In genomic region chr14:50943943-50944646, GRCh38 we compare ENCODE assay signal across 8 cellular contexts. TPM values are rescaled to one million over a fixed set of nuclear protein-coding genes. Genes with fewer than 3 reads are reported as not detected.
DNase-seq lines count a peak whose midpoint lies in the region; ATAC-seq and TF ChIP-seq lines count a peak whose summit lies in the region.

Gene PYGL, minus strand, starts transcription at chr14:50944483. Its CDS starts 80 bp downstream, at chr14:50944403.

- peaks cover 35% of the 10 kb centered on the region for H3K27me3 Mint-ChIP-seq in activated naive CD8-positive, alpha-beta T cell treated with anti-CD3 and anti-CD28 coated beads, Interleukin-2, amount 50 U/mL, for 24 hours
- peaks cover 14% of the 10 kb centered on the region for H3K27me3 Mint-ChIP-seq in progenitor cell of endocrine pancreas

- DNase-seq in activated effector memory CD4-positive, alpha-beta T cell treated with anti-CD3 and anti-CD28 coated beads, Interleukin-2, amount 50 U/mL, for 16 hours: peak; percentile 67
- no peak for DNase-seq in activated effector memory CD4-positive, alpha-beta T cell treated with Interleukin-2 at 50 U/mL for 16 hours
- DNase-seq in activated naive CD8-positive, alpha-beta T cell treated with anti-CD3 and anti-CD28 coated beads, Interleukin-2, amount 50 U/mL, for 24 hours: peak; percentile 40
- DNase-seq in left ventricle myocardium superior: peak; percentile 89
- DNase-seq in progenitor cell of endocrine pancreas (ENCODE audit: low spot score, unreplicated experiment): peak; percentile 44

- no peaks in the 10 kb centered on the region for H3K4me1 ChIP-seq in OCI-LY3 (ENCODE audit: low read length)

- TF ChIP-seq CTCF in OCI-LY3 (IDR thresholded peaks at IDR 0.05; ENCODE audit: low read depth, low read length) (no peak), progenitor cell of endocrine pancreas (IDR thresholded peaks at IDR 0.05; ENCODE audit: unreplicated experiment) (peak; percentile 12)

- peaks cover 10% of the 10 kb centered on the region for H3K4me1 Mint-ChIP-seq in activated naive CD8-positive, alpha-beta T cell treated with anti-CD3 and anti-CD28 coated beads, Interleukin-2, amount 50 U/mL, for 24 hours
- H3K4me1 Mint-ChIP-seq in progenitor cell of endocrine pancreas (ENCODE audit: low read depth): peaks cover 12% of the 10 kb centered on the region

- peak within 1 kb of the TSS; percentile 80 for H3K4me3 Mint-ChIP-seq in activated naive CD8-positive, alpha-beta T cell treated with anti-CD3 and anti-CD28 coated beads, Interleukin-2, amount 50 U/mL, for 24 hours
- peak within 1 kb of the TSS; percentile 81 for H3K4me3 Mint-ChIP-seq in progenitor cell of endocrine pancreas (ENCODE audit: low read depth)

- peak within 1 kb of the TSS; percentile 75 for H3K4me3 ChIP-seq in OCI-LY3 (ENCODE audit: low read length)

- intact Hi-C loops in left ventricle myocardium superior (cut with micrococcal nuclease): no loop called here

- ATAC-seq in HG03108 (IDR thresholded peaks at IDR 0.05; ENCODE audit: unreplicated experiment) (peak; percentile 72), left ventricle myocardium superior (peak; percentile 97), GM18505 (IDR thresholded peaks at IDR 0.05; ENCODE audit: unreplicated experiment) (no peak)
- ATAC-seq in activated naive CD8-positive, alpha-beta T cell treated with anti-CD3 and anti-CD28 coated beads, Interleukin-2, amount 50 U/mL, for 24 hours: peak; percentile 52

- H3K4me2 ChIP-seq in OCI-LY3 (ENCODE audit: low read length): peak within 1 kb of the TSS; percentile 46

- no peaks in the 10 kb centered on the region for H3K36me3 ChIP-seq in OCI-LY3 (replicated peaks; ENCODE audit: low read depth, low read length)

- no peaks in the 10 kb centered on the region for H3K36me3 Mint-ChIP-seq in activated naive CD8-positive, alpha-beta T cell treated with anti-CD3 and anti-CD28 coated beads, Interleukin-2, amount 50 U/mL, for 24 hours (ENCODE audit: low read depth)
- no peaks in the 10 kb centered on the region for H3K36me3 Mint-ChIP-seq in progenitor cell of endocrine pancreas (ENCODE audit: insufficient read depth)

- H3K9ac ChIP-seq in OCI-LY3 (ENCODE audit: low read length): no peak within 1 kb of the TSS

- H3K9me3 ChIP-seq in OCI-LY3 (ENCODE audit: insufficient read depth, low read length): no peaks in the 10 kb centered on the region

- H3K27me3 ChIP-seq in OCI-LY3 (ENCODE audit: low read depth, low read length): no peaks in the 10 kb centered on the region

- H3K27ac Mint-ChIP-seq in activated naive CD8-positive, alpha-beta T cell treated with anti-CD3 and anti-CD28 coated beads, Interleukin-2, amount 50 U/mL, for 24 hours: peak within 1 kb of the TSS; percentile 65
- peak within 1 kb of the TSS; percentile 71 for H3K27ac Mint-ChIP-seq in progenitor cell of endocrine pancreas

- H4K20me1 ChIP-seq in OCI-LY3 (ENCODE audit: insufficient read depth, low read length): no peaks in the 10 kb centered on the region

- no peaks in the 10 kb centered on the region for H3K9me3 Mint-ChIP-seq in activated naive CD8-positive, alpha-beta T cell treated with anti-CD3 and anti-CD28 coated beads, Interleukin-2, amount 50 U/mL, for 24 hours
- H3K9me3 Mint-ChIP-seq in progenitor cell of endocrine pancreas (ENCODE audit: low read depth): no peaks in the 10 kb centered on the region

- H2AFZ ChIP-seq in OCI-LY3 (ENCODE audit: low read depth, low read length): peak within 1 kb of the TSS; percentile 34

- H3K79me2 ChIP-seq in OCI-LY3 (ENCODE audit: low read length): no peaks in the 10 kb centered on the region

- no peak within 1 kb of the TSS for H3K27ac ChIP-seq in OCI-LY3 (ENCODE audit: low read length)

- TF ChIP-seq POLR2A in GM18505 (IDR thresholded peaks at IDR 0.05; ENCODE audit: borderline replicate concordance, extremely low read depth, insufficient read depth, insufficient read length): no peak

RNA-seq across cellular contexts. Expression of gene PYGL, which starts in this region (rescaled TPM):
- total RNA-seq in left ventricle myocardium superior (6.6 TPM), progenitor cell of endocrine pancreas (12.0 and 15.3 TPM in 2 replicates)
